In genomic region chr7:146960747-146961416, GRCh38 we compare ENCODE assay signal across 13 cellular contexts.
A peak's percentile ranks its signal among the peaks of the same experiment; 100 is the strongest.
DNase-seq lines count a peak whose midpoint lies in the region; ATAC-seq, FAIRE-seq and TF ChIP-seq lines count a peak whose summit lies in the region.
"Had no signal": no experiment of that assay in that cellular context is flagged by ENCODE, and none has a peak within 500 bp of the region (broad histone marks: within the 10 kb centered on the region; RNA-seq: fewer than 3 reads in every experiment).

No MANE protein-coding gene starts in this region.

- no peaks in the 10 kb centered on the region for H3K27me3 ChIP-seq in Caco-2 (replicated peaks; ENCODE audit: control insufficient read depth, insufficient read depth, low read length)
- H3K27me3 ChIP-seq: esophagus squamous epithelium had no signal

- no peaks in the 10 kb centered on the region for H3K36me3 Mint-ChIP-seq in Caco-2 (ENCODE audit: insufficient read depth, unreplicated experiment)

- no peaks in the 10 kb centered on the region for H3K9me3 Mint-ChIP-seq in Caco-2 (ENCODE audit: unreplicated experiment)

- no peak for ATAC-seq in GM21367 (IDR thresholded peaks at IDR 0.05; ENCODE audit: unreplicated experiment)
- no peak for ATAC-seq in GM21360 (IDR thresholded peaks at IDR 0.05; ENCODE audit: unreplicated experiment)

- no peaks in the 10 kb centered on the region for H3K27me3 Mint-ChIP-seq in Caco-2 (ENCODE audit: insufficient read depth, unreplicated experiment)

- no TSS peak for BruUV-seq in Caco-2 (replicated peaks; lab: Mats Ljungman, UMichigan)

- no peak overlapping the region for H3K27ac Mint-ChIP-seq in Caco-2 (ENCODE audit: unreplicated experiment)

- H3K4me3 Mint-ChIP-seq in Caco-2 (ENCODE audit: unreplicated experiment) = no peak overlapping the region

- H3K36me3 ChIP-seq in Caco-2 (ENCODE audit: control insufficient read depth, insufficient read depth, low read length) = no peaks in the 10 kb centered on the region
- H3K36me3 ChIP-seq: esophagus squamous epithelium had no signal

- CTCF ChIA-PET in Caco-2 (lab: Charles Lee) = no interaction called here

- POLR2A ChIA-PET in Caco-2 (lab: Charles Lee) = interaction anchor here (0.6 kb wide), 1 partner anchor 492 kb away, joined by 5 read pairs; no protein-coding TSS in a partner anchor

- no peak overlapping the region for H3K4me3 ChIP-seq in Caco-2 (ENCODE audit: low read depth, low read length)
- H3K4me3 ChIP-seq: esophagus squamous epithelium had no signal

- no peaks in the 10 kb centered on the region for H3K4me1 ChIP-seq in Caco-2
- H3K4me1 ChIP-seq: esophagus squamous epithelium had no signal

- H3K9me3 ChIP-seq in Caco-2 = no peaks in the 10 kb centered on the region

- no peaks in the 10 kb centered on the region for H3K4me1 Mint-ChIP-seq in Caco-2 (ENCODE audit: low read depth, unreplicated experiment)

- TF ChIP-seq CTCF in Caco-2 (IDR thresholded peaks at IDR 0.05; ENCODE audit: insufficient read depth in 1 of 2, low read depth in 1 of 2, low read length in 1 of 2, severe bottlenecking in 1 of 2, unreplicated experiment in 1 of 2) = peak; percentile 15 to 27

- intact Hi-C loops in Caco-2 (cut with micrococcal nuclease; ENCODE audit: unreplicated experiment) = loop anchor here (1.0 kb wide), 1 partner anchor 189 kb away; no protein-coding TSS in a partner anchor

- FAIRE-seq in RCC 7860 (lab: Jason Lieb, UNC) = no peak
- FAIRE-seq: colon, GM12891 had no signal

- DNase-seq in Caco-2 (peak in 1 of 2 experiments; percentile 34), NCI-H1092 (lab: John Stamatoyannopoulos, UW) (peak; percentile 30), RCC 7860 (ENCODE audit: low spot score) (peak; percentile 22), iPS-NIHi7 (ENCODE audit: extremely low spot score) (peak; percentile 63), AML-193 (lab: John Stamatoyannopoulos, UW) (no peak), SW 1271 (lab: John Stamatoyannopoulos, UW) (no peak)
- DNase-seq: activated T-cell treated with anti-CD3 and anti-CD28 coated beads, Interleukin-2, amount 50 U/mL, for 1 hour; esophagus squamous epithelium; stimulated activated CD4-positive, alpha-beta T cell treated with anti-CD3 and anti-CD28 coated beads, Interleukin-2, amount 100 ng/mL, for 24 hours had no signal

Comparison
In these comparisons a context has a peak if more than half of its experiments do, and no peak if none do; other contexts are left out.
1. DNase-seq: peak in NCI-H1092 (single experiment), RCC 7860 (single experiment) and iPS-NIHi7 (single experiment); none in AML-193 (0 of 2) and SW 1271 (0 of 2).